ENCODE assay signal across 1 cellular context in the genomic region with DNA sequence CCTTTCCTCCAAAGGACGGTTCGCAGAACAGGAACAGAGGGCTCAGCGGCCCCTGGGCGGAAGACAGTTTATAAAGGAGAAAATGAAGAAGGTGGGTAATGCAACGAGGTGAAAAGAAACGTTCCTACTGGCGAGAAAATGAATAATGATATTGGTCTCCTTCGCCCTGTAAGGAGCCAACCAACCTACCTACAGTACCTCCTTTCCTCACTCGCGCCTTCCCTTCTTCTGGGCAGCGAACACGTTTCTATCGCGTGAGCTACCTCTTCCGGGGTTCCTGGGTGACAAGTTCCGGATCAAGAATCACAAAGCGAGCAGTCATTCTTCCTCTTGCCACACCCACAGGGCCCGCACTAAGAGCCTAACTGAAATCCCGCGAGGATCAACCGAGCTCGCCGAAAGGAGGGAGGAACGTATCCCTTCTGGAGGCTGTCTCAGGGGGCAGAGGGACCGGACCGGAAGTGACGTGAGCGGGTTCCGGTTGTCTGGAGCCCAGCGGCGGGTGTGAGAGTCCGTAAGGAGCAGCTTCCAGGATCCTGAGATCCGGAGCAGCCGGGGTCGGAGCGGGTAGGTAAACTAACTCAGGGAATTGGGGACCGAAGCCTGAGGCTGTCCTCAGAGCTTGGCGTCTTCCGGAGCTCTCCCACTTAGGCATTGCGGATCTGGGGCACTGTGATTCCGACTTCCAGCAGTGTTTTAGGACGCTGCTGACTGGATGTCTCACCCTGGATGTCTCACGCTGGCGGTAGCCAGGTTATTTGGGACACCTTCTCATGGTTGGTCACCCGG.
A peak's percentile ranks its signal among the peaks of the same experiment; 100 is the strongest.
TF ChIP-seq lines count a peak whose summit lies in the region.

Gene PTRH2 (minus strand): TSS at position 249 of the 789 bp plus-strand sequence. CDS start 9,452 bp downstream, outside the sequence.
Gene VMP1 (plus strand): TSS at position 473 of the 789 bp plus-strand sequence. CDS start 23,793 bp downstream, outside the sequence.

TF ChIP-seq in HepG2, 621 proteins besides CTCF, POLR2A, EP300 and RAD21 (continued from another document and continues in another):
- TF ChIP-seq, protein P1, sequence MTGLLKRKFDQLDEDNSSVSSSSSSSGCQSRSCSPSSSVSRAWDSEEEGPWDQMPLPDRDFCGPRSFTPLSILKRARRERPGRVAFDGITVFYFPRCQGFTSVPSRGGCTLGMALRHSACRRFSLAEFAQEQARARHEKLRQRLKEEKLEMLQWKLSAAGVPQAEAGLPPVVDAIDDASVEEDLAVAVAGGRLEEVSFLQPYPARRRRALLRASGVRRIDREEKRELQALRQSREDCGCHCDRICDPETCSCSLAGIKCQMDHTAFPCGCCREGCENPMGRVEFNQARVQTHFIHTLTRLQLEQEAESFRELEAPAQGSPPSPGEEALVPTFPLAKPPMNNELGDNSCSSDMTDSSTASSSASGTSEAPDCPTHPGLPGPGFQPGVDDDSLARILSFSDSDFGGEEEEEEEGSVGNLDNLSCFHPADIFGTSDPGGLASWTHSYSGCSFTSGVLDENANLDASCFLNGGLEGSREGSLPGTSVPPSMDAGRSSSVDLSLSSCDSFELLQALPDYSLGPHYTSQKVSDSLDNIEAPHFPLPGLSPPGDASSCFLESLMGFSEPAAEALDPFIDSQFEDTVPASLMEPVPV (CRISPR knock-in tag; IDR thresholded peaks at IDR 0.05): peak; percentile 25
- TF ChIP-seq GLMP (CRISPR knock-in tag; IDR thresholded peaks at IDR 0.05; ENCODE audit: borderline replicate concordance) (no peak), PPARG (CRISPR knock-in tag; conservative IDR thresholded peaks at IDR 0.05) (peak; percentile 76), SYNCRIP (IDR thresholded peaks at IDR 0.05; ENCODE audit: insufficient read depth, low read depth, low read length) (no peak), MEIS2 (CRISPR knock-in tag; IDR thresholded peaks at IDR 0.05) (no peak; the same call in 1 of the 2 replicates), ATAD3A (CRISPR knock-in tag; IDR thresholded peaks at IDR 0.05) (no peak), ZNF101 (CRISPR knock-in tag; IDR thresholded peaks at IDR 0.05; ENCODE audit: borderline replicate concordance, low read depth) (no peak), ZNF703 (CRISPR knock-in tag; IDR thresholded peaks at IDR 0.05; ENCODE audit: borderline replicate concordance) (no peak), E2F1 (CRISPR knock-in tag; IDR thresholded peaks at IDR 0.05) (no peak), ZNF878 (CRISPR knock-in tag; IDR thresholded peaks at IDR 0.05) (peak; percentile 95), ZSCAN25 (CRISPR knock-in tag; IDR thresholded peaks at IDR 0.05) (0 out of 2 replicates have a peak, but pooled peaks have one; percentile 13), SRSF1 (optimal IDR thresholded peaks at IDR 0.05; ENCODE audit: low read depth, low read length) (no peak), TEAD2 (CRISPR knock-in tag; IDR thresholded peaks at IDR 0.05) (no peak), ZBTB42 (CRISPR knock-in tag; IDR thresholded peaks at IDR 0.05) (peak; percentile 82; the same call in 1 of the 2 replicates), NR2F6 (IDR thresholded peaks at IDR 0.05) (no peak; the same call in 1 of the 2 replicates), NR2F6 (CRISPR knock-in tag; IDR thresholded peaks at IDR 0.05) (no peak; the same call in none of the 2 replicates), ZNF232 (CRISPR knock-in tag; IDR thresholded peaks at IDR 0.05; ENCODE audit: borderline replicate concordance) (peak; percentile 74; the same call in 1 of the 2 replicates), ZFP36L2 (CRISPR knock-in tag; IDR thresholded peaks at IDR 0.05) (0 out of 2 replicates have a peak, but pooled peaks have one; percentile 44), CBX2 (IDR thresholded peaks at IDR 0.05; ENCODE audit: low read depth, low read length) (no peak), CBX2 (CRISPR knock-in tag; IDR thresholded peaks at IDR 0.05; ENCODE audit: low read depth) (no peak), ZNF263 (CRISPR knock-in tag; IDR thresholded peaks at IDR 0.05) (no peak), ATF6 (CRISPR knock-in tag; conservative IDR thresholded peaks at IDR 0.05) (no peak), THAP11 (CRISPR knock-in tag; IDR thresholded peaks at IDR 0.05) (peak; percentile 93), ASH2L (IDR thresholded peaks at IDR 0.05; ENCODE audit: insufficient read length, low read depth, low read length) (peak; percentile 89), SSRP1 (CRISPR knock-in tag; IDR thresholded peaks at IDR 0.05) (0 out of 2 replicates have a peak, but pooled peaks have one; percentile 18), GATAD1 (CRISPR knock-in tag; IDR thresholded peaks at IDR 0.05) (peak; percentile 96), REL (CRISPR knock-in tag; conservative IDR thresholded peaks at IDR 0.05) (peak; percentile 47; the same call in 1 of the 2 replicates), ZNF383 (CRISPR knock-in tag; IDR thresholded peaks at IDR 0.05; ENCODE audit: borderline replicate concordance) (peak; percentile 48; the same call in 1 of the 2 replicates), MYNN (CRISPR knock-in tag; IDR thresholded peaks at IDR 0.05; ENCODE audit: low read depth) (no peak), SALL1 (CRISPR knock-in tag; IDR thresholded peaks at IDR 0.05) (peak; percentile 94), ZNF674 (CRISPR knock-in tag; IDR thresholded peaks at IDR 0.05; ENCODE audit: low read depth) (no peak), ZNF451 (CRISPR knock-in tag; IDR thresholded peaks at IDR 0.05) (peak; percentile 68; the same call in 1 of the 2 replicates), ZNF777 (CRISPR knock-in tag; IDR thresholded peaks at IDR 0.05) (peak; percentile 54), ZNF747 (CRISPR knock-in tag; IDR thresholded peaks at IDR 0.05; ENCODE audit: borderline replicate concordance) (peak; percentile 56; the same call in 1 of the 2 replicates), DMTF1 (CRISPR knock-in tag; IDR thresholded peaks at IDR 0.05) (no peak; the same call in 1 of the 2 replicates), ZNF792 (CRISPR knock-in tag; IDR thresholded peaks at IDR 0.05) (peak; percentile 93), ZNF782 (CRISPR knock-in tag; IDR thresholded peaks at IDR 0.05; ENCODE audit: borderline replicate concordance) (no peak; the same call in 1 of the 2 replicates), ZNF24 (IDR thresholded peaks at IDR 0.05) (0 out of 2 replicates have a peak, but pooled peaks have one; percentile 8), ZNF331 (CRISPR knock-in tag; IDR thresholded peaks at IDR 0.05) (peak; percentile 64), MTA1 (CRISPR knock-in tag; IDR thresholded peaks at IDR 0.05; ENCODE audit: borderline replicate concordance) (no peak), ZFP62 (CRISPR knock-in tag; IDR thresholded peaks at IDR 0.05) (no peak), FOXJ3 (CRISPR knock-in tag; IDR thresholded peaks at IDR 0.05; ENCODE audit: borderline replicate concordance) (no peak), GMEB2 (CRISPR knock-in tag; IDR thresholded peaks at IDR 0.05; ENCODE audit: low read depth) (no peak), EZH2 (conservative IDR thresholded peaks at IDR 0.05; ENCODE audit: low read depth, low read length) (no peak), CEBPG (CRISPR knock-in tag; IDR thresholded peaks at IDR 0.05) (peak; percentile 77; the same call in 1 of the 2 replicates), KDM3A (CRISPR knock-in tag; IDR thresholded peaks at IDR 0.05; ENCODE audit: low read depth) (peak; percentile 33; the same call in 1 of the 2 replicates), ZNF354B (CRISPR knock-in tag; IDR thresholded peaks at IDR 0.05) (peak; percentile 47; the same call in 1 of the 2 replicates), MXD3 (CRISPR knock-in tag; IDR thresholded peaks at IDR 0.05) (no peak; the same call in 1 of the 2 replicates)
- TF ChIP-seq, protein P2, sequence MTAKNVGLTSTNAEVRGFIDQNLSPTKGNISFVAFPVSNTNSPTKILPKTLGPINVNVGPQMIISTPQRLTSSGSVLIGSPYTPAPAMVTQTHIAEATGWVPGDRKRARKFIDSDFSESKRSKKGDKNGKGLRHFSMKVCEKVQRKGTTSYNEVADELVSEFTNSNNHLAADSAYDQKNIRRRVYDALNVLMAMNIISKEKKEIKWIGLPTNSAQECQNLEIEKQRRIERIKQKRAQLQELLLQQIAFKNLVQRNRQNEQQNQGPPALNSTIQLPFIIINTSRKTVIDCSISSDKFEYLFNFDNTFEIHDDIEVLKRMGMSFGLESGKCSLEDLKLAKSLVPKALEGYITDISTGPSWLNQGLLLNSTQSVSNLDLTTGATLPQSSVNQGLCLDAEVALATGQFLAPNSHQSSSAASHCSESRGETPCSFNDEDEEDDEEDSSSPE (CRISPR knock-in tag; IDR thresholded peaks at IDR 0.05): peak; percentile 82
- TF ChIP-seq, protein P3, sequence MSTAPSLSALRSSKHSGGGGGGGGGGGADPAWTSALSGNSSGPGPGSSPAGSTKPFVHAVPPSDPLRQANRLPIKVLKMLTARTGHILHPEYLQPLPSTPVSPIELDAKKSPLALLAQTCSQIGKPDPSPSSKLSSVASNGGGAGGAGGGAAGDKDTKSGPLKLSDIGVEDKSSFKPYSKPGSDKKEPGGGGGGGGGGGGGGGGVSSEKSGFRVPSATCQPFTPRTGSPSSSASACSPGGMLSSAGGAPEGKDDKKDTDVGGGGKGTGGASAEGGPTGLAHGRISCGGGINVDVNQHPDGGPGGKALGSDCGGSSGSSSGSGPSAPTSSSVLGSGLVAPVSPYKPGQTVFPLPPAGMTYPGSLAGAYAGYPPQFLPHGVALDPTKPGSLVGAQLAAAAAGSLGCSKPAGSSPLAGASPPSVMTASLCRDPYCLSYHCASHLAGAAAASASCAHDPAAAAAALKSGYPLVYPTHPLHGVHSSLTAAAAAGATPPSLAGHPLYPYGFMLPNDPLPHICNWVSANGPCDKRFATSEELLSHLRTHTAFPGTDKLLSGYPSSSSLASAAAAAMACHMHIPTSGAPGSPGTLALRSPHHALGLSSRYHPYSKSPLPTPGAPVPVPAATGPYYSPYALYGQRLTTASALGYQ (CRISPR knock-in tag; IDR thresholded peaks at IDR 0.05): peak; percentile 16
- TF ChIP-seq, protein P4, sequence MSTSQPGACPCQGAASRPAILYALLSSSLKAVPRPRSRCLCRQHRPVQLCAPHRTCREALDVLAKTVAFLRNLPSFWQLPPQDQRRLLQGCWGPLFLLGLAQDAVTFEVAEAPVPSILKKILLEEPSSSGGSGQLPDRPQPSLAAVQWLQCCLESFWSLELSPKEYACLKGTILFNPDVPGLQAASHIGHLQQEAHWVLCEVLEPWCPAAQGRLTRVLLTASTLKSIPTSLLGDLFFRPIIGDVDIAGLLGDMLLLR (CRISPR knock-in tag; IDR thresholded peaks at IDR 0.05): peak; percentile 48; the same call in 1 of the 2 replicates
